In genomic region chr17:78241277-78242023, GRCh38 we compare ENCODE assay signal across 9 cellular contexts. TPM values are rescaled to one million over a fixed set of nuclear protein-coding genes. Genes with fewer than 3 reads are reported as not detected.
DNase-seq lines count a peak whose midpoint lies in the region; FAIRE-seq and TF ChIP-seq lines count a peak whose summit lies in the region.
"Had no signal": no experiment of that assay in that cellular context is flagged by ENCODE, and none has a peak within 500 bp of the region (broad histone marks: within the 10 kb centered on the region; RNA-seq: fewer than 3 reads in every experiment).

No MANE protein-coding gene starts in this region.

- POLR2A ChIA-PET in AG04450 (lab: Yijun Ruan, JAX) (no interaction called here), SK-N-SH (lab: Yijun Ruan, JAX) (no interaction called here)

- FAIRE-seq in H54 (lab: Jason Lieb, UNC): no peak
- no peak for FAIRE-seq in D721Med (lab: Jason Lieb, UNC)
- FAIRE-seq: keratinocyte had no signal

- no peaks in the 10 kb centered on the region for H4K20me1 ChIP-seq in SK-N-SH (ENCODE audit: insufficient read depth)

- TF ChIP-seq EP300 in SK-N-SH (IDR thresholded peaks at IDR 0.05; ENCODE audit: borderline replicate concordance in 1 of 2, low read depth in 1 of 2, low read length in 1 of 2): no peak

- H3K9me2 ChIP-seq in SK-N-SH: no peaks in the 10 kb centered on the region

- DNase-seq in AG04450 (ENCODE audit: low read depth, low spot score) (peak; percentile 32), H54 (ENCODE audit: insufficient read length, low spot score) (peak; percentile 70), SK-N-SH (peak; percentile 79), hippocampal formation (lab: John Stamatoyannopoulos, UW) (peak; percentile 88 to 93), D721Med (ENCODE audit: insufficient read length, low spot score) (no peak), GDM1 (lab: John Stamatoyannopoulos, UW) (no peak), prostate gland (ENCODE audit: low spot score) (no peak)
- DNase-seq in stimulated activated CD4-positive, alpha-beta T cell treated with anti-CD3 and anti-CD28 coated beads, Interleukin-4, amount 100 ng/mL, for 4 hours: no peak

- H3K79me2 ChIP-seq in SK-N-SH (ENCODE audit: insufficient read depth): no peaks in the 10 kb centered on the region

- WGBS in SK-N-SH (ENCODE audit: low lambda C conversion rate): 78% methylated on average over 13 of the region's 13 CpGs
- WGBS in prostate gland: 86% methylated on average over 12 of the region's 13 CpGs

- TF ChIP-seq CTCF in AG04450 (IDR thresholded peaks at IDR 0.05; ENCODE audit: low read depth, low read length) (no peak), SK-N-SH (IDR thresholded peaks at IDR 0.05) (no peak), D721Med (IDR thresholded peaks at IDR 0.05; ENCODE audit: insufficient read depth, missing control alignments) (no peak), prostate gland (IDR thresholded peaks at IDR 0.05) (no peak)

- CTCF ChIA-PET in AG04450 (lab: Charles Lee) (interaction anchor here (1.3 to 2.0 kb wide), 2 partner anchors 8 to 10 kb away, joined by 5 to 12 read pairs; no protein-coding TSS in a partner anchor), SK-N-SH (lab: Yijun Ruan, JAX) (interaction anchor here (1.2 to 3.6 kb wide), 4 partner anchors 9 to 181 kb away, joined by 3 to 50 read pairs (median 4); no protein-coding TSS in a partner anchor)

- no peak overlapping the region for H2AFZ ChIP-seq in SK-N-SH (ENCODE audit: low read depth)

- no peak overlapping the region for H3K4me2 ChIP-seq in SK-N-SH

- H3K36me3 ChIP-seq in SK-N-SH (replicated peaks in 1 of 2; ENCODE audit: control insufficient read depth in 1 of 2, insufficient read depth in 2 of 2, low read length in 1 of 2) (no peaks in the 10 kb centered on the region), prostate gland (no peaks in the 10 kb centered on the region)

- H3K4me3 ChIP-seq in AG04450 (ENCODE audit: low read depth, low read length) (no peak overlapping the region), SK-N-SH (ENCODE audit: low read depth in 2 of 2, low read length in 1 of 2) (no peak overlapping the region), prostate gland (no peak overlapping the region)

- H3K9ac ChIP-seq in SK-N-SH: no peak overlapping the region

- no peak for TF ChIP-seq RAD21 in SK-N-SH (IDR thresholded peaks at IDR 0.05; ENCODE audit: low read length)

- H3F3A ChIP-seq in SK-N-SH (replicated peaks; ENCODE audit: insufficient read depth): no peaks in the 10 kb centered on the region

- H3K4me1 ChIP-seq in SK-N-SH (ENCODE audit: control insufficient read depth in 1 of 2, insufficient read depth in 2 of 2, low read depth in 1 of 2, low read length in 1 of 2) (peaks cover 0 to 26% of the 10 kb centered on the region in 2 experiments; a peak in 1 of 4 replicates), prostate gland (replicated peaks) (no peaks in the 10 kb centered on the region)

- H3K27ac ChIP-seq in AG04450 (ENCODE audit: low read depth, low read length): no peak overlapping the region
- no peak overlapping the region; a peak in 1 of 4 replicates for H3K27ac ChIP-seq in SK-N-SH (ENCODE audit: low read depth in 2 of 2, low read length in 1 of 2)
- no peak overlapping the region for H3K27ac ChIP-seq in prostate gland

- H3K27me3 ChIP-seq in AG04450 (ENCODE audit: control insufficient read depth, insufficient read depth, low read length) (peaks cover 6% of the 10 kb centered on the region), SK-N-SH (ENCODE audit: insufficient read depth) (no peaks in the 10 kb centered on the region), prostate gland (replicated peaks; ENCODE audit: insufficient read depth) (no peaks in the 10 kb centered on the region)

- H3K9me3 ChIP-seq in AG04450 (ENCODE audit: control insufficient read depth, insufficient read depth, low read length) (no peaks in the 10 kb centered on the region), SK-N-SH (0 out of 2 replicates have a peak, but pooled peaks cover 6% of the 10 kb centered on the region), prostate gland (no peaks in the 10 kb centered on the region)

- intact Hi-C loops in prostate gland (cut with DNase I): no loop called here

- TF ChIP-seq POLR2A in H54 (IDR thresholded peaks at IDR 0.05; ENCODE audit: low read depth, low read length) (no peak), prostate gland (IDR thresholded peaks at IDR 0.05) (no peak)

TF ChIP-seq in SK-N-SH, 30 proteins besides CTCF, POLR2A, EP300 and RAD21 (continues in another document):
- TF ChIP-seq FOXM1 (IDR thresholded peaks at IDR 0.05; ENCODE audit: low read depth): no peak
- TF ChIP-seq RXRA (IDR thresholded peaks at IDR 0.05; ENCODE audit: borderline replicate concordance, low read depth): no peak
- TF ChIP-seq, protein P1, sequence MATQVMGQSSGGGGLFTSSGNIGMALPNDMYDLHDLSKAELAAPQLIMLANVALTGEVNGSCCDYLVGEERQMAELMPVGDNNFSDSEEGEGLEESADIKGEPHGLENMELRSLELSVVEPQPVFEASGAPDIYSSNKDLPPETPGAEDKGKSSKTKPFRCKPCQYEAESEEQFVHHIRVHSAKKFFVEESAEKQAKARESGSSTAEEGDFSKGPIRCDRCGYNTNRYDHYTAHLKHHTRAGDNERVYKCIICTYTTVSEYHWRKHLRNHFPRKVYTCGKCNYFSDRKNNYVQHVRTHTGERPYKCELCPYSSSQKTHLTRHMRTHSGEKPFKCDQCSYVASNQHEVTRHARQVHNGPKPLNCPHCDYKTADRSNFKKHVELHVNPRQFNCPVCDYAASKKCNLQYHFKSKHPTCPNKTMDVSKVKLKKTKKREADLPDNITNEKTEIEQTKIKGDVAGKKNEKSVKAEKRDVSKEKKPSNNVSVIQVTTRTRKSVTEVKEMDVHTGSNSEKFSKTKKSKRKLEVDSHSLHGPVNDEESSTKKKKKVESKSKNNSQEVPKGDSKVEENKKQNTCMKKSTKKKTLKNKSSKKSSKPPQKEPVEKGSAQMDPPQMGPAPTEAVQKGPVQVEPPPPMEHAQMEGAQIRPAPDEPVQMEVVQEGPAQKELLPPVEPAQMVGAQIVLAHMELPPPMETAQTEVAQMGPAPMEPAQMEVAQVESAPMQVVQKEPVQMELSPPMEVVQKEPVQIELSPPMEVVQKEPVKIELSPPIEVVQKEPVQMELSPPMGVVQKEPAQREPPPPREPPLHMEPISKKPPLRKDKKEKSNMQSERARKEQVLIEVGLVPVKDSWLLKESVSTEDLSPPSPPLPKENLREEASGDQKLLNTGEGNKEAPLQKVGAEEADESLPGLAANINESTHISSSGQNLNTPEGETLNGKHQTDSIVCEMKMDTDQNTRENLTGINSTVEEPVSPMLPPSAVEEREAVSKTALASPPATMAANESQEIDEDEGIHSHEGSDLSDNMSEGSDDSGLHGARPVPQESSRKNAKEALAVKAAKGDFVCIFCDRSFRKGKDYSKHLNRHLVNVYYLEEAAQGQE (IDR thresholded peaks at IDR 0.05; ENCODE audit: low read depth, low read length): no peak
- TF ChIP-seq PBX3 (IDR thresholded peaks at IDR 0.05): peak; percentile 59
- TF ChIP-seq ZBTB33 (IDR thresholded peaks at IDR 0.05; ENCODE audit: borderline replicate concordance, low read depth): no peak

RNA-seq across cellular contexts. Expression of gene TMEM235, which starts 10.0 kb away (rescaled TPM):
- not detected in 2 replicates for polyA plus RNA-seq in AG04450 (2011; rRNA removed)
- not detected in 2 replicates for polyA minus RNA-seq in AG04450 (2011; rRNA and poly(A)+ RNA removed)
- not detected in 2 replicates for polyA plus RNA-seq in SK-N-SH (2012; rRNA removed)
- polyA plus RNA-seq in SK-N-SH (2012; cell fraction: cytosol; rRNA removed): 0.04 TPM in 1 of 2 replicates, not detected in the other
- polyA plus RNA-seq in SK-N-SH (2012; cell fraction: nucleus; rRNA removed): not detected in 2 replicates
- total RNA-seq in prostate gland: not detected
- polyA plus RNA-seq: keratinocyte had no signal

RNA-seq across cellular contexts. Expression of gene BIRC5, which starts 27.4 kb away (rescaled TPM):
- polyA plus RNA-seq in AG04450 (2011; rRNA removed): 11.6 and 15.3 TPM in 2 replicates
- 18.2 and 22.1 TPM in 2 replicates for polyA minus RNA-seq in AG04450 (2011; rRNA and poly(A)+ RNA removed)
- 23.5 and 31.4 TPM in 2 replicates for polyA plus RNA-seq in SK-N-SH (2012; rRNA removed)
- 25.8 and 29.6 TPM in 2 replicates for polyA plus RNA-seq in SK-N-SH (2012; cell fraction: cytosol; rRNA removed)
- 13.7 and 15.8 TPM in 2 replicates for polyA plus RNA-seq in SK-N-SH (2012; cell fraction: nucleus; rRNA removed)
- total RNA-seq in prostate gland: 1 to 10 TPM; 4.6 to 7.0 TPM

RNA-seq across cellular contexts. Expression of gene AFMID, which starts 54.3 kb away (rescaled TPM):
- polyA plus RNA-seq in AG04450 (2011; rRNA removed) (26.2 and 30.2 TPM in 2 replicates), SK-N-SH (2012; rRNA removed) (44.4 and 59.0 TPM in 2 replicates)
- 28.3 and 40.6 TPM in 2 replicates for polyA minus RNA-seq in AG04450 (2011; rRNA and poly(A)+ RNA removed)
- 41.9 and 50.3 TPM in 2 replicates for polyA plus RNA-seq in SK-N-SH (2012; cell fraction: cytosol; rRNA removed)
- 47.1 and 49.5 TPM in 2 replicates for polyA plus RNA-seq in SK-N-SH (2012; cell fraction: nucleus; rRNA removed)
- total RNA-seq in prostate gland: 100 to 1,000 TPM; 116 to 122 TPM

RNA-seq across cellular contexts. Expression of gene TK1, which starts 54.6 kb away (rescaled TPM):
- polyA plus RNA-seq in AG04450 (2011; rRNA removed) (27.1 and 31.4 TPM in 2 replicates), SK-N-SH (2012; rRNA removed) (70.7 and 112 TPM in 2 replicates)
- 22.8 and 35.1 TPM in 2 replicates for polyA minus RNA-seq in AG04450 (2011; rRNA and poly(A)+ RNA removed)
- 42.3 and 61.2 TPM in 2 replicates for polyA plus RNA-seq in SK-N-SH (2012; cell fraction: cytosol; rRNA removed)
- 46.5 and 61.3 TPM in 2 replicates for polyA plus RNA-seq in SK-N-SH (2012; cell fraction: nucleus; rRNA removed)
- total RNA-seq in prostate gland: 10 to 100 TPM; 10.8 to 11.2 TPM

Comparison
In these comparisons a context has a peak if more than half of its experiments do, and no peak if none do; other contexts are left out.
1. DNase-seq: peak in AG04450 (single experiment), H54 (single experiment), SK-N-SH (single experiment) and hippocampal formation (2 of 2); none in stimulated activated CD4-positive, alpha-beta T cell treated with anti-CD3 and anti-CD28 coated beads, Interleukin-4, amount 100 ng/mL, for 4 hours (0 of 2), D721Med (single experiment), GDM1 (single experiment) and prostate gland (single experiment).